15 cellular contexts compared by ENCODE assay signal in the genomic region with DNA sequence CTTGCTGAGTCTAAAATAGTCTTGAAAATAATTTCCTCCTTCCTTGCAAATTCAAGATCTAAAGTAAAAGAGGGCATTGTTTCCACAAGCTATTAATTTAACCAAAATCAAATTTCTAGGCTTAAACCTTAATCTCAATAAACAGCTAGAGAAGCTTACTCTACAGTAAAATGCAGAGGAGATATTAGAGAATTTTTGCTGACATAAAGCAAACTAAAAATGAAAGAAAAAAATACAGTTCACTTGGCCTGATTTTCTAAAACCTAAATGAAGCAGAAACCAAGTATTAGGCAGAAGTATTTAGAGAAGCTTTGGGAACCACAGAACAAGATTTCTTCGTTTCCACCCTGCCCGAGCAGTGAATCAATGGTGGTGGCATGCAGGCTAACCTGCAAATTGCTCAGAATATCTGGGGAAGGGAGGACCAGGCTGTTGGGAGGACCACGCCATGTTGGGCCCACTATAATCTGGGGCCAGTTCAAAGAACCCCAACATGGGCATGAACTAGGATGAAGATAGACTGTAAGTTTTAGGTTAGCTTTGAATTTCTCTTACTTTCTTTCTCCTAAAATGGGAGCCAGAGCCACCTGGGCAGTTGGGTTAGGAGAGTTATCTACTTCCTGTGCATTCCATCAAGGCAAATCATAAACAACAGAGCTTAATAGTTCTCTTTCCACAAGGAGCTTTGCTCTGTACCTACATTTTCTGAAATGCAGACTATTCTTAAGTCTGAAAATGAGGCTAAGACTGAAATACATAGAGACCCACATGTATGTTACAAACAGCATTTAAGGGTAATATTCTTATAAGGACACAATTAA. TPM values are rescaled to one million over a fixed set of nuclear protein-coding genes. Genes with fewer than 3 reads are reported as not detected.
DNase-seq lines count a peak whose midpoint lies in the region; ATAC-seq and TF ChIP-seq lines count a peak whose summit lies in the region.
"Had no signal": no experiment of that assay in that cellular context is flagged by ENCODE, and none has a peak within 500 bp of the region (broad histone marks: within the 10 kb centered on the region; RNA-seq: fewer than 3 reads in every experiment).

No MANE protein-coding gene starts in this region.

- peak overlapping the region; percentile 11 for H3K4me3 ChIP-seq in AG09309 (ENCODE audit: control insufficient read depth, low read depth, low read length)
- H3K4me3 ChIP-seq: lung had no signal

- peaks cover 11% of the 10 kb centered on the region for H3K36me3 Mint-ChIP-seq in neural crest cell (ENCODE audit: low read depth)

- H3K4me1 Mint-ChIP-seq in neural crest cell: peaks cover 63% of the 10 kb centered on the region

- H3K4me3 Mint-ChIP-seq in neural crest cell: peak overlapping the region; percentile 74
- H3K4me3 Mint-ChIP-seq: WTC11 had no signal

- H3K27me3 Mint-ChIP-seq in neural crest cell (ENCODE audit: low read depth): peaks cover 60% of the 10 kb centered on the region

- no peaks in the 10 kb centered on the region for H3K9me3 Mint-ChIP-seq in neural crest cell
- H3K9me3 Mint-ChIP-seq: WTC11 had no signal

- peak overlapping the region; percentile 95 for H3K27ac ChIP-seq in VCaP
- peak overlapping the region; percentile 90 for H3K27ac ChIP-seq in epithelial cell of prostate
- H3K27ac ChIP-seq: foreskin keratinocyte had no signal

- no peak overlapping the region for H3K27ac Mint-ChIP-seq in neural crest cell (ENCODE audit: unreplicated experiment)
- H3K27ac Mint-ChIP-seq: WTC11 had no signal

- TF ChIP-seq CTCF in AG09309 (IDR thresholded peaks at IDR 0.05; ENCODE audit: control insufficient read depth, insufficient read depth, low read depth, low read length, missing control alignments) (no peak), VCaP (conservative IDR thresholded peaks at IDR 0.05) (no peak), neural crest cell (conservative IDR thresholded peaks at IDR 0.05) (no peak)

- DNase-seq in AG09309 (ENCODE audit: low read depth) (no peak), epithelial cell of prostate (ENCODE audit: low read depth, low spot score) (no peak), neural crest cell (ENCODE audit: low read depth, low spot score) (no peak), DMS79 (lab: John Stamatoyannopoulos, UW) (no peak), mucosa of gallbladder (ENCODE audit: low spot score) (no peak), DMS 273 (lab: John Stamatoyannopoulos, UW; ENCODE audit: unreplicated experiment) (no peak)
- DNase-seq: anterior cingulate cortex, NCI-H345, SHP77 had no signal

- no peak for ATAC-seq in GM18519 (IDR thresholded peaks at IDR 0.05; ENCODE audit: low FRiP score, unreplicated experiment)
- ATAC-seq: right cardiac atrium, WTC11 had no signal

RNA-seq across cellular contexts. Expression of a gene that starts 4.1 kb away (rescaled TPM):
- total RNA-seq in neural crest cell: 127 and 131 TPM in 2 replicates
- total RNA-seq in mucosa of gallbladder: 89.4 TPM
